In the genomic region with DNA sequence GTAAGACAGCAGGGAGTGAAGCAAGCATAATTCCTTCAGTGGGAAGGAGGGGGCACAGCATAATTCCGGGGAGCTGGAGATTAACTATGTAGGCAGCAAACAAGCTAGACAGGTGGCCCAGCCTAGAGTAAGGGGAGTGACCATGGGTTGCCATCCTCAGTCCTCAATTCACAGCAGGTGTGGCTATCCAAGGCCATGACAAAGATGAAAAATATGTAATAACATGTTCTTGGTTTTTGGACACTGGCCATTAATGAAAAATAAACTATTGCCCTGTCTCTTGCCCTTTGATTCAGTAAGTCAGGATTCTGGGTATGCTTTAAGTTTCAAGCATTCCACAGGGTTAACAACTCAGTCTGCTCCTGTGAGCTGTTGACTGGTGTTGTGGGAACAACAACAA, we compare ENCODE assay signal across 18 cellular contexts.
DNase-seq lines count a peak whose midpoint lies in the region; ATAC-seq and TF ChIP-seq lines count a peak whose summit lies in the region.
"Had no signal": no experiment of that assay in that cellular context is flagged by ENCODE, and none has a peak within 500 bp of the region (broad histone marks: within the 10 kb centered on the region; RNA-seq: fewer than 3 reads in every experiment).

No MANE protein-coding gene starts in this region.

- DNase-seq in LoVo (ENCODE audit: low spot score) (peak; percentile 65), RWPE2 (ENCODE audit: low spot score) (no peak), epithelial cell of prostate (ENCODE audit: low read depth, low spot score) (peak; percentile 5), renal cortical epithelial cell (ENCODE audit: low read depth) (peak; percentile 70), DMS53 (lab: John Stamatoyannopoulos, UW) (no peak), KG1 (lab: John Stamatoyannopoulos, UW) (no peak), dedifferentiated amniotic fluid mesenchymal stem cell (ENCODE audit: extremely low spot score) (no peak)
- DNase-seq: AML-193, DMS79 treated with DMSO at 0.1 percent for 48 hours, GM23248, Karpas-422, NCI-H1105, NCI-H2081 treated with DMSO at 0.1 percent for 48 hours, NCI-H510A treated with DMSO at 0.1 percent for 48 hours, NCI-H774, SJCRH30 had no signal

- H3K36me3 ChIP-seq in RWPE2 (ENCODE audit: low read depth) = no peaks in the 10 kb centered on the region
- H3K36me3 ChIP-seq: HAP-1, SJCRH30 had no signal

- H3K4me3 ChIP-seq in RWPE2 (ENCODE audit: severe bottlenecking) = no peak overlapping the region
- H3K4me3 ChIP-seq: GM23248, HAP-1, SJCRH30 had no signal

- H3K27ac ChIP-seq in RWPE2 (ENCODE audit: poor library complexity, severe bottlenecking) (no peak overlapping the region), epithelial cell of prostate (no peak overlapping the region)
- H3K27ac ChIP-seq: C4-2B, GM23248, SJCRH30 had no signal

- ATAC-seq in RWPE2 (ENCODE audit: low read depth) = peak; percentile 60

- H3K27me3 ChIP-seq in RWPE2 (ENCODE audit: insufficient read depth, poor library complexity, severe bottlenecking) = no peaks in the 10 kb centered on the region
- H3K27me3 ChIP-seq: SJCRH30 had no signal

- peaks cover 26% of the 10 kb centered on the region for H3K4me1 ChIP-seq in RWPE2 (ENCODE audit: insufficient read depth, poor library complexity, severe bottlenecking)
- H3K4me1 ChIP-seq: HAP-1 had no signal

- no peaks in the 10 kb centered on the region for H3K9me3 ChIP-seq in RWPE2 (ENCODE audit: severe bottlenecking)
- H3K9me3 ChIP-seq: HAP-1, SJCRH30 had no signal

- TF ChIP-seq CTCF in RWPE2 (IDR thresholded peaks at IDR 0.05; ENCODE audit: poor library complexity, severe bottlenecking) = no peak

Comparison
In these comparisons a context has a peak if more than half of its experiments do, and no peak if none do; other contexts are left out.
1. DNase-seq: peak in LoVo (single experiment), epithelial cell of prostate (single experiment) and renal cortical epithelial cell (single experiment); none in RWPE2 (single experiment), DMS53 (single experiment), KG1 (single experiment) and dedifferentiated amniotic fluid mesenchymal stem cell (single experiment).